In genomic region chr17:18005496-18005895, GRCh38 we compare ENCODE assay signal across 16 cellular contexts. TPM values are rescaled to one million over a fixed set of nuclear protein-coding genes. Genes with fewer than 3 reads are reported as not detected.
A peak's percentile ranks its signal among the peaks of the same experiment; 100 is the strongest.
DNase-seq lines count a peak whose midpoint lies in the region; ATAC-seq and TF ChIP-seq lines count a peak whose summit lies in the region.
"Had no signal": no experiment of that assay in that cellular context is flagged by ENCODE, and none has a peak within 500 bp of the region (broad histone marks: within the 10 kb centered on the region; RNA-seq: fewer than 3 reads in every experiment).

No MANE protein-coding gene starts in this region.

- H3K9me3 Mint-ChIP-seq in activated CD4-positive, alpha-beta T cell treated with anti-CD3 and anti-CD28 coated beads, Interleukin-2, amount 10 ng/mL, durations not matched to agents 7 days and 5 days, result no peaks in the 10 kb centered on the region
- H3K9me3 Mint-ChIP-seq in stimulated activated naive B cell treated with anti-CD40 and anti-IgM and Interleukin-4, amounts not matched to agents 10 μg/mL and 1 μg/mL and 100 μg/mL, for 72 hours, result no peaks in the 10 kb centered on the region
- H3K9me3 Mint-ChIP-seq: CD8-positive, alpha-beta memory T cell had no signal

- no peaks in the 10 kb centered on the region for H3K27me3 Mint-ChIP-seq in activated CD4-positive, alpha-beta T cell treated with anti-CD3 and anti-CD28 coated beads, Interleukin-2, amount 10 ng/mL, durations not matched to agents 7 days and 5 days
- no peaks in the 10 kb centered on the region for H3K27me3 Mint-ChIP-seq in stimulated activated naive B cell treated with anti-CD40 and anti-IgM and Interleukin-4, amounts not matched to agents 10 μg/mL and 1 μg/mL and 100 μg/mL, for 72 hours
- H3K27me3 Mint-ChIP-seq: CD8-positive, alpha-beta memory T cell had no signal

- H3K36me3 ChIP-seq in body of pancreas (replicated peaks in 1 of 2; ENCODE audit: insufficient read depth in 1 of 2, low read depth in 2 of 2), result no peaks in the 10 kb centered on the region

- TF ChIP-seq POLR2A in body of pancreas (IDR thresholded peaks at IDR 0.05), result no peak

- no peak for DNase-seq in activated CD4-positive, alpha-beta T cell treated with anti-CD3 and anti-CD28 coated beads, Interleukin-2, amount 10 ng/mL, durations not matched to agents 7 days and 5 days
- DNase-seq in activated CD4-positive, alpha-beta T cell treated with anti-CD3 and anti-CD28 coated beads for 1 hour, result no peak
- DNase-seq in SW480 (ENCODE audit: low spot score) (peak; percentile 18), kidney tubule cell (ENCODE audit: low spot score) (peak; percentile 49), body of pancreas (no peak), NCI-H2171 (lab: John Stamatoyannopoulos, UW) (no peak)
- DNase-seq in stimulated activated naive B cell treated with anti-CD40 and anti-IgM and Interleukin-4, amounts not matched to agents 10 μg/mL and 1 μg/mL and 100 μg/mL, for 72 hours, result no peak
- DNase-seq: CD8-positive, alpha-beta memory T cell; DMS79; GM23248; HCEC 1CT; NCI-H82 had no signal

- peaks cover 6% of the 10 kb centered on the region for H3K4me1 Mint-ChIP-seq in activated CD4-positive, alpha-beta T cell treated with anti-CD3 and anti-CD28 coated beads, Interleukin-2, amount 10 ng/mL, durations not matched to agents 7 days and 5 days
- H3K4me1 Mint-ChIP-seq in stimulated activated naive B cell treated with anti-CD40 and anti-IgM and Interleukin-4, amounts not matched to agents 10 μg/mL and 1 μg/mL and 100 μg/mL, for 72 hours, result peaks cover 6 to 11% of the 10 kb centered on the region in 2 donors
- H3K4me1 Mint-ChIP-seq: CD8-positive, alpha-beta memory T cell had no signal

- H3K27ac Mint-ChIP-seq in activated CD4-positive, alpha-beta T cell treated with anti-CD3 and anti-CD28 coated beads, Interleukin-2, amount 10 ng/mL, durations not matched to agents 7 days and 5 days, result peak overlapping the region; percentile 52
- H3K27ac Mint-ChIP-seq in stimulated activated naive B cell treated with anti-CD40 and anti-IgM and Interleukin-4, amounts not matched to agents 10 μg/mL and 1 μg/mL and 100 μg/mL, for 72 hours, result peak overlapping the region; percentile 15

- H3K9me3 ChIP-seq in body of pancreas, result no peaks in the 10 kb centered on the region
- H3K9me3 ChIP-seq: BLaER1, SJSA1 had no signal

- no peaks in the 10 kb centered on the region for H3K27me3 ChIP-seq in body of pancreas
- H3K27me3 ChIP-seq: BLaER1, SJSA1 had no signal

- CTCF ChIA-PET in activated CD4-positive, alpha-beta T cell treated with anti-CD3 and anti-CD28 coated beads, Interleukin-2, amount 10 ng/mL, durations not matched to agents 7 days and 5 days (lab: Charles Lee), result interaction anchor here (1.1 kb wide), 1 partner anchor 10 kb away, joined by 3 read pairs; no protein-coding TSS in a partner anchor

- no peak overlapping the region for H3K4me3 Mint-ChIP-seq in activated CD4-positive, alpha-beta T cell treated with anti-CD3 and anti-CD28 coated beads, Interleukin-2, amount 10 ng/mL, durations not matched to agents 7 days and 5 days
- H3K4me3 Mint-ChIP-seq in stimulated activated naive B cell treated with anti-CD40 and anti-IgM and Interleukin-4, amounts not matched to agents 10 μg/mL and 1 μg/mL and 100 μg/mL, for 72 hours, result no peak overlapping the region
- H3K4me3 Mint-ChIP-seq: CD8-positive, alpha-beta memory T cell had no signal

- POLR2A ChIA-PET in activated CD4-positive, alpha-beta T cell treated with anti-CD3 and anti-CD28 coated beads, Interleukin-2, amount 10 ng/mL, durations not matched to agents 7 days and 5 days (lab: Charles Lee), result no interaction called here

- no peaks in the 10 kb centered on the region for H3K36me3 Mint-ChIP-seq in activated CD4-positive, alpha-beta T cell treated with anti-CD3 and anti-CD28 coated beads, Interleukin-2, amount 10 ng/mL, durations not matched to agents 7 days and 5 days (ENCODE audit: low read depth)
- peaks cover 22 to 39% of the 10 kb centered on the region in 2 donors for H3K36me3 Mint-ChIP-seq in stimulated activated naive B cell treated with anti-CD40 and anti-IgM and Interleukin-4, amounts not matched to agents 10 μg/mL and 1 μg/mL and 100 μg/mL, for 72 hours

- TF ChIP-seq CTCF in body of pancreas (IDR thresholded peaks at IDR 0.05), result no peak

- no peak overlapping the region for H3K27ac ChIP-seq in body of pancreas
- H3K27ac ChIP-seq: BLaER1, GM23248, HL-60, SJSA1 had no signal

- 72 to 79% methylated on average over 3 of the region's 3 CpGs for WGBS in body of pancreas, 2 donors

- ATAC-seq in stimulated activated naive B cell treated with anti-CD40 and anti-IgM and Interleukin-4, amounts not matched to agents 10 μg/mL and 1 μg/mL and 100 μg/mL, for 72 hours (replicated peaks), result no peak
- ATAC-seq in body of pancreas (no peak), GM21423 (IDR thresholded peaks at IDR 0.05; ENCODE audit: unreplicated experiment) (no peak)

- no peak overlapping the region for H3K4me3 ChIP-seq in body of pancreas
- H3K4me3 ChIP-seq: BLaER1, GM23248, SJSA1 had no signal

- intact Hi-C loops in body of pancreas (cut with DNase I), result no loop called here

- H3K4me1 ChIP-seq in body of pancreas, result no peaks in the 10 kb centered on the region

RNA-seq across cellular contexts. Expression of gene DRC3, which starts 32.8 kb away (rescaled TPM):
- total RNA-seq in activated CD4-positive, alpha-beta T cell treated with anti-CD3 and anti-CD28 coated beads, Interleukin-2, amount 10 ng/mL, durations not matched to agents 7 days and 5 days, result under 1 TPM in 1 of 2 experiments, not detected in 1; 0.06 TPM
- 1 to 10 TPM; 2.9 to 6.9 TPM for total RNA-seq in body of pancreas

RNA-seq across cellular contexts. Expression of gene TOM1L2, which starts 33.3 kb away (rescaled TPM):
- 10 to 100 TPM; 29.5 to 32.0 TPM for total RNA-seq in activated CD4-positive, alpha-beta T cell treated with anti-CD3 and anti-CD28 coated beads, Interleukin-2, amount 10 ng/mL, durations not matched to agents 7 days and 5 days
- 10 to 100 TPM; 35.9 to 55.8 TPM for total RNA-seq in body of pancreas

RNA-seq across cellular contexts. Expression of gene ATPAF2, which starts 33.5 kb away (rescaled TPM):
- total RNA-seq in activated CD4-positive, alpha-beta T cell treated with anti-CD3 and anti-CD28 coated beads, Interleukin-2, amount 10 ng/mL, durations not matched to agents 7 days and 5 days, result 10 to 100 TPM; 27.0 to 32.4 TPM
- total RNA-seq in body of pancreas, result 10 to 100 TPM; 10.9 to 34.3 TPM

RNA-seq across cellular contexts. Expression of gene GID4, which starts 33.7 kb away (rescaled TPM):
- total RNA-seq in activated CD4-positive, alpha-beta T cell treated with anti-CD3 and anti-CD28 coated beads, Interleukin-2, amount 10 ng/mL, durations not matched to agents 7 days and 5 days, result 1 to 10 TPM; 8.6 to 8.8 TPM
- total RNA-seq in body of pancreas, result 10 to 100 TPM in 1 of 2 donors, 1 to 10 TPM in 1; 3.6 to 20.4 TPM

Comparison
In these comparisons a context has a peak if more than half of its experiments do, and no peak if none do; other contexts are left out.
1. DNase-seq: peak in SW480 (single experiment) and kidney tubule cell (single experiment); none in activated CD4-positive, alpha-beta T cell treated with anti-CD3 and anti-CD28 coated beads, Interleukin-2, amount 10 ng/mL, durations not matched to agents 7 days and 5 days (single experiment), activated CD4-positive, alpha-beta T cell treated with anti-CD3 and anti-CD28 coated beads for 1 hour (single experiment), stimulated activated naive B cell treated with anti-CD40 and anti-IgM and Interleukin-4, amounts not matched to agents 10 μg/mL and 1 μg/mL and 100 μg/mL, for 72 hours (single experiment), body of pancreas (0 of 4) and NCI-H2171 (single experiment).